In the genomic region with DNA sequence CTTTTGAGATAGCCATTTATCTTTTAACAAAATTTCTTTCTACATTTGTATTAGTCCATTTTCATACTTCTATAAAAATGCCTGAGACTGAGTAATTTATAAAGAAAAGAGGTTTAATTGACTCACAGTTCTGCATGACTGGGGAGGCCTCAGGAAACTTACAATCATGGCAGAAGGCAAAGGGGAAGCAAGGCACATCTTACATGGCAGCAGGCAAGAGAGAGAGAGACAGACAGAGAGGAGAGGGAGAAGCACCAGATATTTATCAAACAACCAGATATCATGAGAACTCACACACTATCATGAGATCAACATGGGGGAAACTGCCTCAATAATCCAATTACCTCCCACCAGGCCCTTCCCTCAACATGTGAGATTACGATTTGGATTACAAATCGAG, we compare ENCODE assay signal across 5 cellular contexts. TPM values are rescaled to one million over a fixed set of nuclear protein-coding genes. Genes with fewer than 3 reads are reported as not detected.
"Had no signal": no experiment of that assay in that cellular context is flagged by ENCODE, and none has a peak within 500 bp of the region (broad histone marks: within the 10 kb centered on the region; RNA-seq: fewer than 3 reads in every experiment).

No MANE protein-coding gene starts in this region.

RNA-seq across cellular contexts. Expression of a gene that starts 23.2 kb away (rescaled TPM):
- total RNA-seq: HT1080, IMR-90 had no signal
- polyA plus RNA-seq: IgD-negative memory B cell, IMR-90, K562 had no signal

RNA-seq across cellular contexts. Expression of a gene that starts 57.0 kb away (rescaled TPM):
- total RNA-seq: HT-29, HT1080, IMR-90, K562 had no signal
- polyA plus RNA-seq: IgD-negative memory B cell, IMR-90, K562 had no signal
